In the genomic region with DNA sequence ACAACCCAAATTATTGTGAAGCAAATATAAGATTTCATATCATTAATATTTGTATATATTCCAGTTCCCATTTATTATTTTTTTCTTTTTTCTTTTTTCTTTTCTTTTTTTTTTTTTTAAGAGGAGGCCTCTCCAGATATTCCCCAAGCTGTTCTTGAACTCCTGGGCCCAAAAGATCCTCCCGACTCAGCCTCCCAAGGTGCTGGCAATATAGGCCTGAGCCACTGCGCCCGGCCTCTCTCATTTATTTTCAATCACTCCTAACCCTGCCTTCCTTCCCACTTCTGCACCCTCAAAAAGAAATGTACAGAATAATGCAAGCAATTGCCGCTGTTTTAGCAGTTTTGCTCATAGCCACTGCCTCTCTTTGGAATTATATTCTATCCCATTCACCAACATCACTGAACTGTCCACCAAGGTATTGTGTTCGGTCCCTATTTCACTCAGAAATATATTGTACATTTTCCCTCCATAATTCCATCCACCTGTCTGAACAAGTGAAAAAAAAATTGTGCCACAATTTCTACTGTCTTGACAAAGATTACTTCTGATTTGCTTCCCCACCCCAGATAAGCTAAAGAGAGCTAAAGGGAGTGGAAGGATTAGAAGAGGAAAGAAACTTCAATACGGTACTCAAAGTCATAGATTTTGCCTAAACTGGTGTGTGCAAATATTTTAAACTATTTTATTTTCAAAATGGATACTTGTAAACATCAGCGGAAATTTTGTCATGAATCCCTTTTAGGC, we compare ENCODE assay signal across 8 cellular contexts. TPM values are rescaled to one million over a fixed set of nuclear protein-coding genes. Genes with fewer than 3 reads are reported as not detected.
DNase-seq lines count a peak whose midpoint lies in the region; TF ChIP-seq lines count a peak whose summit lies in the region.

No MANE protein-coding gene starts in this region.

- peaks cover 25% of the 10 kb centered on the region for H3K4me1 ChIP-seq in MM.1S (ENCODE audit: low read length)
- peaks cover 6% of the 10 kb centered on the region for H3K4me1 ChIP-seq in neural progenitor cell

- no peaks in the 10 kb centered on the region for H3K36me3 ChIP-seq in BJ (ENCODE audit: control insufficient read depth, insufficient read depth, low read length)
- no peaks in the 10 kb centered on the region for H3K36me3 ChIP-seq in MM.1S (replicated peaks; ENCODE audit: insufficient read depth, low read length)
- no peaks in the 10 kb centered on the region for H3K36me3 ChIP-seq in neural progenitor cell

- CTCF ChIA-PET in BJ (lab: Yijun Ruan, JAX) (interaction anchor here (0.9 to 1.3 kb wide), 6 partner anchors 10 to 156 kb away, joined by 3 to 10 read pairs (median 4); no protein-coding TSS in a partner anchor), GM10248 (lab: Yijun Ruan, JAX) (interaction anchor here (0.9 to 1.3 kb wide), 2 partner anchors 22 to 42 kb away, joined by 3 read pairs; no protein-coding TSS in a partner anchor)

- peaks cover 24% of the 10 kb centered on the region for H3K4me1 Mint-ChIP-seq in neural progenitor cell

- H3K36me3 Mint-ChIP-seq in neural progenitor cell = peaks cover 2% of the 10 kb centered on the region

- peak overlapping the region; percentile 98 for H3K4me3 Mint-ChIP-seq in neural progenitor cell

- H3K27ac ChIP-seq in MM.1S (ENCODE audit: low read length) (no peak overlapping the region), dorsolateral prefrontal cortex (peak overlapping the region in 56 of 59 donors; percentile 3 to 97 (median 94)), neural progenitor cell (no peak overlapping the region)

- intact Hi-C loops in dorsolateral prefrontal cortex (cut with DNase I) = loop anchor here (5.0 to 10.0 kb wide), 4 partner anchors 74 to 116 kb away; no protein-coding TSS in a partner anchor

- DNase-seq in BJ (ENCODE audit: low read depth) = no peak
- no peak for DNase-seq in MM.1S
- DNase-seq in dorsolateral prefrontal cortex = no peak
- DNase-seq in neural progenitor cell (ENCODE audit: low spot score) = no peak
- DNase-seq in islet precursor cell = no peak
- DNase-seq in activated gamma-delta T cell treated with Interleukin-2 at 50 U/mL for 16 hours = no peak
- DNase-seq in NAMALWA (ENCODE audit: low spot score) = no peak
- DNase-seq in GM10248 (ENCODE audit: extremely low spot score) = no peak

- H3K27me3 Mint-ChIP-seq in neural progenitor cell (ENCODE audit: insufficient read depth, low read depth) = peaks cover 9% of the 10 kb centered on the region

- H3K79me2 ChIP-seq in MM.1S (ENCODE audit: low read length) (peaks cover 45% of the 10 kb centered on the region), neural progenitor cell (ENCODE audit: low read depth) (peaks cover 54% of the 10 kb centered on the region)

- H3F3A ChIP-seq in MM.1S (ENCODE audit: insufficient read depth, low read length) (peaks cover 8% of the 10 kb centered on the region), neural progenitor cell (ENCODE audit: low read depth) (peaks cover 39% of the 10 kb centered on the region)

- TF ChIP-seq CTCF in BJ (IDR thresholded peaks at IDR 0.05; ENCODE audit: insufficient read depth, low read depth, low read length) = no peak
- no peak for TF ChIP-seq CTCF in MM.1S (IDR thresholded peaks at IDR 0.05; ENCODE audit: low read length)
- TF ChIP-seq CTCF in dorsolateral prefrontal cortex (IDR thresholded peaks at IDR 0.05 in 54 of 56, conservative IDR thresholded peaks at IDR 0.05 in 2 of 56; ENCODE audit: low read depth in 1 of 56, partially characterized antibody in 56 of 56) = peak in 1 of 56 donors; percentile 22
- no peak for TF ChIP-seq CTCF in neural progenitor cell (IDR thresholded peaks at IDR 0.05)
- TF ChIP-seq CTCF in GM10248 (IDR thresholded peaks at IDR 0.05; ENCODE audit: control extremely low read depth, extremely low read depth, low read depth, missing control alignments) = no peak

- peaks cover 4% of the 10 kb centered on the region for H3K9me3 Mint-ChIP-seq in neural progenitor cell

- no peak overlapping the region for H2AFZ ChIP-seq in MM.1S (ENCODE audit: low read length)
- no peak overlapping the region for H2AFZ ChIP-seq in neural progenitor cell (replicated peaks)

- no peak overlapping the region for H3K27ac Mint-ChIP-seq in neural progenitor cell

- H3K9ac ChIP-seq in MM.1S (ENCODE audit: low read length) (no peak overlapping the region), neural progenitor cell (no peak overlapping the region)

- no peaks in the 10 kb centered on the region for H3K27me3 ChIP-seq in BJ (ENCODE audit: control insufficient read depth, insufficient read depth, low read length)
- peaks cover 11% of the 10 kb centered on the region; the same call in 1 of the 2 replicates for H3K27me3 ChIP-seq in MM.1S (replicated peaks; ENCODE audit: insufficient read depth, low read length)
- H3K27me3 ChIP-seq in dorsolateral prefrontal cortex = no peaks in the 10 kb centered on the region
- peaks cover 14% of the 10 kb centered on the region for H3K27me3 ChIP-seq in neural progenitor cell

- POLR2A ChIA-PET in BJ (lab: Charles Lee) (no interaction called here), GM10248 (lab: Yijun Ruan, JAX) (interaction anchor here (2.1 kb wide), 1 partner anchor 11 kb away, joined by 7 read pairs; no protein-coding TSS in a partner anchor)

- H3K4me3 ChIP-seq in BJ (ENCODE audit: low read depth, low read length) (peak overlapping the region; percentile 59), MM.1S (ENCODE audit: low read length) (no peak overlapping the region), dorsolateral prefrontal cortex (peak overlapping the region; percentile 50 to 95 (median 87)), neural progenitor cell (peak overlapping the region; percentile 75)

- H3K4me2 ChIP-seq in MM.1S (ENCODE audit: low read depth, low read length) (peak overlapping the region; percentile 62; the same call in 1 of the 2 replicates), neural progenitor cell (peak overlapping the region; percentile 88)

- H4K20me1 ChIP-seq in MM.1S (ENCODE audit: insufficient read depth, low read length) (no peaks in the 10 kb centered on the region; the same call in 1 of the 2 replicates), neural progenitor cell (ENCODE audit: low read depth) (peaks cover 38% of the 10 kb centered on the region)

- H3K9me2 ChIP-seq in MM.1S (replicated peaks; ENCODE audit: insufficient read depth, low read length) = no peaks in the 10 kb centered on the region

- no peaks in the 10 kb centered on the region for H3K9me3 ChIP-seq in MM.1S (replicated peaks; ENCODE audit: insufficient read depth, low read length)
- H3K9me3 ChIP-seq in neural progenitor cell (ENCODE audit: low read depth) = no peaks in the 10 kb centered on the region

RNA-seq across cellular contexts. Expression of a gene that starts 1.9 kb away (rescaled TPM):
- 7.8 and 15.0 TPM in 2 replicates for polyA plus RNA-seq in BJ (2011; rRNA removed)
- polyA minus RNA-seq in BJ (2011; rRNA and poly(A)+ RNA removed) = 11.6 and 15.9 TPM in 2 replicates
- total RNA-seq in dorsolateral prefrontal cortex = 100 to 1,000 TPM in 60 of 120 experiments, 10 to 100 TPM in 60; 53.9 to 197 (median 99.8) TPM
- 24.3 and 34.9 TPM in 2 replicates for total RNA-seq in neural progenitor cell (ENCODE audit: low replicate concordance)

RNA-seq across cellular contexts. Expression of a gene that starts 12.6 kb away (rescaled TPM):
- 32.5 and 36.4 TPM in 2 replicates for polyA plus RNA-seq in BJ (2011; rRNA removed)
- 21.8 and 23.2 TPM in 2 replicates for polyA minus RNA-seq in BJ (2011; rRNA and poly(A)+ RNA removed)
- total RNA-seq in dorsolateral prefrontal cortex = 10 to 100 TPM; 34.8 to 59.2 (median 45.9) TPM
- total RNA-seq in neural progenitor cell (ENCODE audit: low replicate concordance) = 33.2 and 33.8 TPM in 2 replicates

Comparison
In these comparisons a context has a peak if more than half of its experiments do, and no peak if none do; other contexts are left out.
1. H3K27ac ChIP-seq: peak in dorsolateral prefrontal cortex (56 of 59); none in MM.1S (single experiment) and neural progenitor cell (single experiment).